Comparison of ENCODE assay signal across 16 cellular contexts in genomic region chr11:130388607-130389205, GRCh38. TPM values are rescaled to one million over a fixed set of nuclear protein-coding genes. Genes with fewer than 3 reads are reported as not detected.
DNase-seq lines count a peak whose midpoint lies in the region; ATAC-seq and TF ChIP-seq lines count a peak whose summit lies in the region.
"Had no signal": no experiment of that assay in that cellular context is flagged by ENCODE, and none has a peak within 500 bp of the region (broad histone marks: within the 10 kb centered on the region; RNA-seq: fewer than 3 reads in every experiment).

No MANE protein-coding gene starts in this region.

- H3K4me1 Mint-ChIP-seq in activated T-cell treated with anti-CD3 and anti-CD28 coated beads, Interleukin-2, amount 50 U/mL, for 72 hours (ENCODE audit: low read depth), result peaks cover 22% of the 10 kb centered on the region
- peaks cover 9% of the 10 kb centered on the region for H3K4me1 Mint-ChIP-seq in memory B cell

- no peaks in the 10 kb centered on the region for H3F3A ChIP-seq in PC-9 (ENCODE audit: insufficient read depth, low read depth)

- intact Hi-C loops in PC-9 (cut with micrococcal nuclease; ENCODE audit: unreplicated experiment), result no loop called here

- no peaks in the 10 kb centered on the region for H3K9me3 Mint-ChIP-seq in activated T-cell treated with anti-CD3 and anti-CD28 coated beads, Interleukin-2, amount 50 U/mL, for 72 hours
- no peaks in the 10 kb centered on the region for H3K9me3 Mint-ChIP-seq in memory B cell
- H3K9me3 Mint-ChIP-seq: endodermal cell had no signal

- H3K4me1 ChIP-seq in BLaER1 treated with 17β-estradiol and CSF1 and Interleukin-3, amounts not matched to agents 10 nM and 100 nM, result peaks cover 15 to 39% (median 34%) of the 10 kb centered on the region in 10 experiments
- 0 out of 2 replicates have a peak, but pooled peaks cover 3% of the 10 kb centered on the region for H3K4me1 ChIP-seq in PC-9 (replicated peaks; ENCODE audit: insufficient read depth)

- peaks cover 0 to 25% (median 6%) of the 10 kb centered on the region in 11 experiments; a peak in 11 of 22 replicates for H4K20me1 ChIP-seq in BLaER1 treated with 17β-estradiol and CSF1 and Interleukin-3, amounts not matched to agents 10 nM and 100 nM
- no peaks in the 10 kb centered on the region for H4K20me1 ChIP-seq in PC-9 (ENCODE audit: insufficient read depth)

- H3K4me3 Mint-ChIP-seq in activated T-cell treated with anti-CD3 and anti-CD28 coated beads, Interleukin-2, amount 50 U/mL, for 72 hours, result peak overlapping the region; percentile 41 to 66
- peak overlapping the region; percentile 72 for H3K4me3 Mint-ChIP-seq in memory B cell
- H3K4me3 Mint-ChIP-seq: endodermal cell had no signal

- H3K27ac Mint-ChIP-seq in activated T-cell treated with anti-CD3 and anti-CD28 coated beads, Interleukin-2, amount 50 U/mL, for 72 hours, result no peak overlapping the region
- H3K27ac Mint-ChIP-seq in memory B cell, result peak overlapping the region; percentile 60
- H3K27ac Mint-ChIP-seq: endodermal cell had no signal

- POLR2A ChIA-PET in PC-9 (lab: Charles Lee; ENCODE audit: unreplicated experiment), result no interaction called here

- TF ChIP-seq CTCF in GM12865 (IDR thresholded peaks at IDR 0.05; ENCODE audit: insufficient read depth, low read depth, low read length, missing control alignments), result no peak
- TF ChIP-seq CTCF in PC-9 (conservative IDR thresholded peaks at IDR 0.05), result no peak

- peak overlapping the region in 4 of 10 experiments; percentile 0 to 36 (median 16); a peak in 5 of 20 replicates for H3K4me3 ChIP-seq in BLaER1 treated with 17β-estradiol and CSF1 and Interleukin-3, amounts not matched to agents 10 nM and 100 nM
- no peak overlapping the region for H3K4me3 ChIP-seq in GM12865 (ENCODE audit: low read depth, low read length)
- no peak overlapping the region for H3K4me3 ChIP-seq in PC-9
- H3K4me3 ChIP-seq: body of pancreas had no signal

- no peaks in the 10 kb centered on the region for H3K9me2 ChIP-seq in PC-9 (ENCODE audit: insufficient read depth)

- H3K9me3 ChIP-seq in BLaER1 treated with 17β-estradiol and CSF1 and Interleukin-3, amounts not matched to agents 10 nM and 100 nM (replicated peaks in 1 of 11), result no peaks in the 10 kb centered on the region
- no peaks in the 10 kb centered on the region for H3K9me3 ChIP-seq in PC-9 (ENCODE audit: insufficient read depth, low read depth)
- H3K9me3 ChIP-seq: body of pancreas had no signal

- CTCF ChIA-PET in PC-9 (lab: Charles Lee), result interaction anchor here (0.5 kb wide), 1 partner anchor 17 kb away, joined by 5 read pairs; no protein-coding TSS in a partner anchor

- no peaks in the 10 kb centered on the region for H3K79me2 ChIP-seq in PC-9 (ENCODE audit: low read depth)

- H2AFZ ChIP-seq in PC-9, result no peak overlapping the region

- DNase-seq in GM12865 (ENCODE audit: low read depth) (peak; percentile 8), memory B cell (ENCODE audit: low spot score in 2 of 2) (no peak), PC-9 (no peak)
- no peak for DNase-seq in activated T-cell treated with anti-CD3 and anti-CD28 coated beads, Interleukin-2, amount 50 U/mL, for 72 hours
- DNase-seq: body of pancreas, endodermal cell, foreskin melanocyte, GOT3, Karpas-422, NCI-H1694 treated with DMSO at 0.1 percent for 48 hours, RPMI8226, T1000 had no signal

- BruUV-seq in PC-9 (replicated peaks; lab: Mats Ljungman, UMichigan), result no TSS peak

- no peak overlapping the region for H3K27ac ChIP-seq in BLaER1 treated with 17β-estradiol and CSF1 and Interleukin-3, amounts not matched to agents 10 nM and 100 nM
- no peak overlapping the region for H3K27ac ChIP-seq in PC-9
- H3K27ac ChIP-seq: body of pancreas had no signal

- H3K9ac ChIP-seq in BLaER1 treated with 17β-estradiol and CSF1 and Interleukin-3, amounts not matched to agents 10 nM and 100 nM, result 0 out of 22 replicates have a peak overlapping the region, but pooled peaks of 3 of the 11 experiments have one; percentile 1 to 29 (median 18)

- peak overlapping the region; percentile 34 to 87 (median 76) for H3K4me2 ChIP-seq in BLaER1 treated with 17β-estradiol and CSF1 and Interleukin-3, amounts not matched to agents 10 nM and 100 nM
- no peak overlapping the region for H3K4me2 ChIP-seq in PC-9

- no peaks in the 10 kb centered on the region for H3K27me3 Mint-ChIP-seq in activated T-cell treated with anti-CD3 and anti-CD28 coated beads, Interleukin-2, amount 50 U/mL, for 72 hours (ENCODE audit: low read depth)
- peaks cover 11% of the 10 kb centered on the region for H3K27me3 Mint-ChIP-seq in memory B cell

- H3K36me3 Mint-ChIP-seq in activated T-cell treated with anti-CD3 and anti-CD28 coated beads, Interleukin-2, amount 50 U/mL, for 72 hours (ENCODE audit: insufficient read depth in 2 of 2), result no peaks in the 10 kb centered on the region
- no peaks in the 10 kb centered on the region for H3K36me3 Mint-ChIP-seq in memory B cell

- ATAC-seq in activated T-cell treated with anti-CD3 and anti-CD28 coated beads, Interleukin-2, amount 50 U/mL, for 72 hours (replicated peaks in 1 of 2), result peak; percentile 55
- ATAC-seq in memory B cell (ENCODE audit: low read depth) (peak; percentile 67), HG03159 (IDR thresholded peaks at IDR 0.05; ENCODE audit: unreplicated experiment) (no peak), GM19351 (IDR thresholded peaks at IDR 0.05; ENCODE audit: unreplicated experiment) (no peak), HG02840 (IDR thresholded peaks at IDR 0.05; ENCODE audit: low FRiP score, unreplicated experiment) (no peak)
- ATAC-seq: body of pancreas had no signal

- H3K36me3 ChIP-seq in BLaER1 treated with 17β-estradiol and CSF1 and Interleukin-3, amounts not matched to agents 10 nM and 100 nM, result no peaks in the 10 kb centered on the region
- H3K36me3 ChIP-seq in PC-9 (ENCODE audit: low read depth), result no peaks in the 10 kb centered on the region

- peaks cover 36 to 74% (median 64%) of the 10 kb centered on the region in 11 experiments for H3K27me3 ChIP-seq in BLaER1 treated with 17β-estradiol and CSF1 and Interleukin-3, amounts not matched to agents 10 nM and 100 nM
- peaks cover 20% of the 10 kb centered on the region for H3K27me3 ChIP-seq in PC-9 (ENCODE audit: insufficient read depth, low read depth)
- H3K27me3 ChIP-seq: body of pancreas had no signal

RNA-seq across cellular contexts. Expression of gene ADAMTS8, which starts 39.7 kb away (rescaled TPM):
- not detected for total RNA-seq in activated T-cell treated with anti-CD3 and anti-CD28 coated beads, Interleukin-2, amount 50 U/mL, for 72 hours
- total RNA-seq in PC-9 (2021), result not detected in 2 replicates

RNA-seq across cellular contexts. Expression of gene ADAMTS15, which starts 59.7 kb away (rescaled TPM):
- total RNA-seq in activated T-cell treated with anti-CD3 and anti-CD28 coated beads, Interleukin-2, amount 50 U/mL, for 72 hours, result under 1 TPM; 0.05 to 0.07 TPM
- 1.8 and 2.2 TPM in 2 replicates for total RNA-seq in PC-9 (2021)

Comparison
In these comparisons a context has a peak if more than half of its experiments do, and no peak if none do; other contexts are left out.
1. ATAC-seq: peak in activated T-cell treated with anti-CD3 and anti-CD28 coated beads, Interleukin-2, amount 50 U/mL, for 72 hours (2 of 2) and memory B cell (single experiment); none in HG03159 (single experiment), GM19351 (single experiment) and HG02840 (single experiment).